In genomic region chr17:50207792-50208567, GRCh38 we compare ENCODE assay signal across 17 cellular contexts. TPM values are rescaled to one million over a fixed set of nuclear protein-coding genes. Genes with fewer than 3 reads are reported as not detected.
DNase-seq lines count a peak whose midpoint lies in the region; ATAC-seq and TF ChIP-seq lines count a peak whose summit lies in the region.
"Had no signal": no experiment of that assay in that cellular context is flagged by ENCODE, and none has a peak within 500 bp of the region (broad histone marks: within the 10 kb centered on the region; RNA-seq: fewer than 3 reads in every experiment).

No MANE protein-coding gene starts in this region.

- H3K4me3 Mint-ChIP-seq in activated T-cell treated with anti-CD3 and anti-CD28 coated beads, Interleukin-2, amount 50 U/mL, for 24 hours = no peak overlapping the region
- H3K4me3 Mint-ChIP-seq: CD4-positive, alpha-beta T cell; dendritic cell treated with granulocyte-macrophage colony-stimulating factor and Interleukin-4, amounts not matched to agents 40 ng/mL and 50 ng/mL, for 4 days; T-helper 17 cell had no signal

- H3K27ac Mint-ChIP-seq in activated T-cell treated with anti-CD3 and anti-CD28 coated beads, Interleukin-2, amount 50 U/mL, for 24 hours = no peak overlapping the region
- H3K27ac Mint-ChIP-seq: CD4-positive, alpha-beta T cell; dendritic cell treated with granulocyte-macrophage colony-stimulating factor and Interleukin-4, amounts not matched to agents 40 ng/mL and 50 ng/mL, for 4 days; T-helper 17 cell had no signal

- ATAC-seq in thoracic aorta (ENCODE audit: insufficient number of reproducible peaks, low FRiP score, low read depth) = no peak
- ATAC-seq in GM19397 (IDR thresholded peaks at IDR 0.05; ENCODE audit: unreplicated experiment) = no peak
- ATAC-seq: T-helper 17 cell had no signal

- peaks cover 70% of the 10 kb centered on the region for H3K27me3 Mint-ChIP-seq in activated T-cell treated with anti-CD3 and anti-CD28 coated beads, Interleukin-2, amount 50 U/mL, for 24 hours

- peak; percentile 26 for DNase-seq in activated T-cell treated with anti-CD3 and anti-CD28 coated beads, Interleukin-2, amount 50 U/mL, for 24 hours
- DNase-seq in activated T-cell treated with anti-CD3 and anti-CD28 coated beads, Interleukin-2, amount 50 U/mL, for 48 hours = no peak
- peak; percentile 67 for DNase-seq in coronary artery (ENCODE audit: low spot score)
- no peak for DNase-seq in thoracic aorta (ENCODE audit: low spot score)
- DNase-seq in GDM1 (lab: John Stamatoyannopoulos, UW) = no peak
- DNase-seq in NCI-H524 (lab: John Stamatoyannopoulos, UW) = no peak
- DNase-seq: activated CD4-positive, alpha-beta T cell treated with anti-CD3 and anti-CD28 coated beads, Interleukin-2, amount 50 U/mL, for 1 hour; amniotic stem cell; CD4-positive, alpha-beta T cell; NCI-H2107; T-helper 17 cell had no signal

- H3K27ac ChIP-seq in coronary artery (peak overlapping the region; percentile 76 to 98), muscle layer of duodenum (ENCODE audit: low read length) (peak overlapping the region; percentile 82), thoracic aorta (peak overlapping the region; percentile 98)
- H3K27ac ChIP-seq: parathyroid adenoma had no signal

- H3K9me3 Mint-ChIP-seq in activated T-cell treated with anti-CD3 and anti-CD28 coated beads, Interleukin-2, amount 50 U/mL, for 24 hours = no peaks in the 10 kb centered on the region
- H3K9me3 Mint-ChIP-seq: CD4-positive, alpha-beta T cell; dendritic cell treated with granulocyte-macrophage colony-stimulating factor and Interleukin-4, amounts not matched to agents 40 ng/mL and 50 ng/mL, for 4 days had no signal

- peaks cover 0 to 7% of the 10 kb centered on the region in 2 donors for H3K36me3 ChIP-seq in muscle layer of duodenum (ENCODE audit: control insufficient read depth in 1 of 2, insufficient read depth in 2 of 2, low read length in 2 of 2)
- H3K36me3 ChIP-seq in thoracic aorta = no peaks in the 10 kb centered on the region

- H3K9me3 ChIP-seq in muscle layer of duodenum (ENCODE audit: control insufficient read depth in 1 of 2, low read length in 2 of 2) = no peaks in the 10 kb centered on the region
- no peaks in the 10 kb centered on the region for H3K9me3 ChIP-seq in thoracic aorta

- H3K4me3 ChIP-seq in coronary artery (no peak overlapping the region), muscle layer of duodenum (ENCODE audit: low read depth in 1 of 2, low read length in 2 of 2) (no peak overlapping the region), thoracic aorta (no peak overlapping the region)

- TF ChIP-seq CTCF in coronary artery (IDR thresholded peaks at IDR 0.05) = no peak
- no peak for TF ChIP-seq CTCF in thoracic aorta (IDR thresholded peaks at IDR 0.05)

- H3K36me3 Mint-ChIP-seq in activated T-cell treated with anti-CD3 and anti-CD28 coated beads, Interleukin-2, amount 50 U/mL, for 24 hours (ENCODE audit: low read depth) = no peaks in the 10 kb centered on the region

- H3K4me1 ChIP-seq in muscle layer of duodenum (ENCODE audit: control insufficient read depth in 1 of 2, insufficient read depth in 2 of 2, low read length in 2 of 2) (peaks cover 11 to 54% of the 10 kb centered on the region in 2 donors), thoracic aorta (ENCODE audit: control insufficient read depth in 1 of 2, low read depth in 2 of 2) (peaks cover 40 to 99% of the 10 kb centered on the region in 2 donors)
- H3K4me1 ChIP-seq: parathyroid adenoma had no signal

- H3K4me1 Mint-ChIP-seq in activated T-cell treated with anti-CD3 and anti-CD28 coated beads, Interleukin-2, amount 50 U/mL, for 24 hours (ENCODE audit: low read depth) = peaks cover 13% of the 10 kb centered on the region

- H3K27me3 ChIP-seq in muscle layer of duodenum (ENCODE audit: low read depth, low read length) (no peaks in the 10 kb centered on the region), thoracic aorta (replicated peaks; ENCODE audit: insufficient read depth) (no peaks in the 10 kb centered on the region)

RNA-seq across cellular contexts. Expression of gene COL1A1, which starts 6.5 kb away (rescaled TPM):
- 100 to 1,000 TPM; 261 to 270 TPM for total RNA-seq in thoracic aorta

RNA-seq across cellular contexts. Expression of gene SGCA, which starts 42.2 kb away (rescaled TPM):
- 100 to 1,000 TPM in 1 of 2 donors, 10 to 100 TPM in 1; 95.5 to 158 TPM for total RNA-seq in thoracic aorta
- total RNA-seq: CD4-positive, alpha-beta T cell; lung microvascular endothelial cell; RPMI7951; T-helper 17 cell had no signal

RNA-seq across cellular contexts. Expression of gene PPP1R9B, which starts 57.5 kb away (rescaled TPM):
- 10 to 100 TPM; 53.3 to 67.1 TPM for total RNA-seq in thoracic aorta

Comparison
In these comparisons a context has a peak if more than half of its experiments do, and no peak if none do; other contexts are left out.
1. DNase-seq: peak in activated T-cell treated with anti-CD3 and anti-CD28 coated beads, Interleukin-2, amount 50 U/mL, for 24 hours (single experiment) and coronary artery (single experiment); none in activated T-cell treated with anti-CD3 and anti-CD28 coated beads, Interleukin-2, amount 50 U/mL, for 48 hours (0 of 2), thoracic aorta (single experiment), GDM1 (single experiment) and NCI-H524 (0 of 2).
2. Peak in every context shown above with its lines, with median percentiles within 50 percentile points of each other: H3K27ac ChIP-seq.